In genomic region chr1:99707535-99708142, GRCh38 we compare ENCODE assay signal across 8 cellular contexts. TPM values are rescaled to one million over a fixed set of nuclear protein-coding genes. Genes with fewer than 3 reads are reported as not detected.
DNase-seq lines count a peak whose midpoint lies in the region; ATAC-seq and TF ChIP-seq lines count a peak whose summit lies in the region.

No MANE protein-coding gene starts in this region.

- H3K27ac Mint-ChIP-seq in activated CD4-positive, alpha-beta memory T cell treated with anti-CD3 and anti-CD28 coated beads, Interleukin-2, amount 10 ng/mL, durations not matched to agents 7 days and 5 days = no peak overlapping the region
- no peak overlapping the region for H3K27ac Mint-ChIP-seq in endothelial cell (ENCODE audit: unreplicated experiment)

- TF ChIP-seq CTCF in endothelial cell (IDR thresholded peaks at IDR 0.05; ENCODE audit: unreplicated experiment) = peak; percentile 92
- peak; percentile 69 to 81 for TF ChIP-seq CTCF in suprapubic skin (IDR thresholded peaks at IDR 0.05)

- no peak overlapping the region for H3K4me3 Mint-ChIP-seq in activated CD4-positive, alpha-beta memory T cell treated with anti-CD3 and anti-CD28 coated beads, Interleukin-2, amount 10 ng/mL, durations not matched to agents 7 days and 5 days
- no peak overlapping the region for H3K4me3 Mint-ChIP-seq in endothelial cell (ENCODE audit: unreplicated experiment)

- peaks cover 42% of the 10 kb centered on the region for H3K36me3 ChIP-seq in suprapubic skin

- 22% methylated on average over 4 of the region's 4 CpGs for WGBS in suprapubic skin

- H3K9me3 ChIP-seq in suprapubic skin = no peaks in the 10 kb centered on the region

- peaks cover 4% of the 10 kb centered on the region for H3K36me3 Mint-ChIP-seq in activated CD4-positive, alpha-beta memory T cell treated with anti-CD3 and anti-CD28 coated beads, Interleukin-2, amount 10 ng/mL, durations not matched to agents 7 days and 5 days (ENCODE audit: low read depth)
- H3K36me3 Mint-ChIP-seq in endothelial cell (ENCODE audit: low read depth, unreplicated experiment) = no peaks in the 10 kb centered on the region

- H3K4me1 Mint-ChIP-seq in activated CD4-positive, alpha-beta memory T cell treated with anti-CD3 and anti-CD28 coated beads, Interleukin-2, amount 10 ng/mL, durations not matched to agents 7 days and 5 days = peaks cover 22% of the 10 kb centered on the region
- peaks cover 11% of the 10 kb centered on the region for H3K4me1 Mint-ChIP-seq in endothelial cell (ENCODE audit: unreplicated experiment)

- H3K9me3 Mint-ChIP-seq in activated CD4-positive, alpha-beta memory T cell treated with anti-CD3 and anti-CD28 coated beads, Interleukin-2, amount 10 ng/mL, durations not matched to agents 7 days and 5 days = no peaks in the 10 kb centered on the region
- no peaks in the 10 kb centered on the region for H3K9me3 Mint-ChIP-seq in endothelial cell (ENCODE audit: unreplicated experiment)

- ATAC-seq in GM19372 (IDR thresholded peaks at IDR 0.05; ENCODE audit: low read depth, unreplicated experiment) = peak; percentile 65
- ATAC-seq in HG03520 (IDR thresholded peaks at IDR 0.05; ENCODE audit: unreplicated experiment) = peak; percentile 94

- no peaks in the 10 kb centered on the region for H3K27me3 Mint-ChIP-seq in activated CD4-positive, alpha-beta memory T cell treated with anti-CD3 and anti-CD28 coated beads, Interleukin-2, amount 10 ng/mL, durations not matched to agents 7 days and 5 days
- peaks cover 1% of the 10 kb centered on the region for H3K27me3 Mint-ChIP-seq in endothelial cell (ENCODE audit: unreplicated experiment)

- no peak overlapping the region for H3K4me3 ChIP-seq in suprapubic skin

- TF ChIP-seq EP300 in suprapubic skin (IDR thresholded peaks at IDR 0.05) = no peak

- no peak overlapping the region for H3K27ac ChIP-seq in suprapubic skin

- peaks cover 16% of the 10 kb centered on the region for H3K4me1 ChIP-seq in suprapubic skin

- CTCF ChIA-PET in activated CD4-positive, alpha-beta memory T cell treated with anti-CD3 and anti-CD28 coated beads, Interleukin-2, amount 10 ng/mL, durations not matched to agents 7 days and 5 days (lab: Charles Lee) = interaction anchor here (0.9 to 3.6 kb wide), 4 partner anchors 21 to 913 kb away, joined by 3 to 18 read pairs (median 4); no protein-coding TSS in a partner anchor

- H3K27me3 ChIP-seq in suprapubic skin = no peaks in the 10 kb centered on the region

- TF ChIP-seq POLR2A in suprapubic skin (IDR thresholded peaks at IDR 0.05) = no peak

- POLR2A ChIA-PET in activated CD4-positive, alpha-beta memory T cell treated with anti-CD3 and anti-CD28 coated beads, Interleukin-2, amount 10 ng/mL, durations not matched to agents 7 days and 5 days (lab: Charles Lee) = no interaction called here

- DNase-seq in COLO668 (lab: John Stamatoyannopoulos, UW; ENCODE audit: unreplicated experiment) (peak; percentile 61), NCI-H69 (lab: John Stamatoyannopoulos, UW) (peak; percentile 62), endothelial cell (ENCODE audit: low spot score) (peak; percentile 72), mucosa of gallbladder (ENCODE audit: low spot score) (peak; percentile 67), suprapubic skin (ENCODE audit: low spot score in 2 of 2) (peak; percentile 78 to 83)
- peak; percentile 71 for DNase-seq in activated CD4-positive, alpha-beta memory T cell treated with anti-CD3 and anti-CD28 coated beads, Interleukin-2, amount 10 ng/mL, durations not matched to agents 7 days and 5 days

RNA-seq across cellular contexts. Expression of gene FRRS1, which starts 58.8 kb away (rescaled TPM):
- total RNA-seq in activated CD4-positive, alpha-beta memory T cell treated with anti-CD3 and anti-CD28 coated beads, Interleukin-2, amount 10 ng/mL, durations not matched to agents 7 days and 5 days = 1 to 10 TPM; 1.2 to 1.7 TPM
- total RNA-seq in endothelial cell (ENCODE audit: unreplicated experiment) (4.1 TPM), mucosa of gallbladder (22.5 TPM), suprapubic skin (10 to 100 TPM; 25.4 to 34.4 (median 30.5) TPM)
